Comparison of ENCODE assay signal across 8 cellular contexts in genomic region chr4:86496094-86497060, GRCh38.
DNase-seq lines count a peak whose midpoint lies in the region; ATAC-seq and TF ChIP-seq lines count a peak whose summit lies in the region.

No MANE protein-coding gene starts in this region.

- CTCF ChIA-PET in AG04449 (lab: Yijun Ruan, JAX): interaction anchor here (0.6 to 8.5 kb wide), 36 partner anchors 8 to 677 kb away, joined by 3 to 180 read pairs (median 4); partner anchors contain the start of genes C4orf36 and PTPN13
- CTCF ChIA-PET in activated CD4-positive, alpha-beta memory T cell treated with anti-CD3 and anti-CD28 coated beads for 36 hours (lab: Charles Lee): interaction anchor here (0.6 to 4.8 kb wide), 37 partner anchors 9 to 1762 kb away, joined by 3 to 64 read pairs (median 4); partner anchors contain the start of genes C4orf36 and PTPN13

- intact Hi-C loops in activated CD4-positive, alpha-beta memory T cell treated with anti-CD3 and anti-CD28 coated beads for 36 hours (cut with micrococcal nuclease): loop anchor here (5.0 kb wide), 1 partner anchor 96 kb away; the partner anchor contains the start of gene PTPN13
- intact Hi-C loops in sigmoid colon (cut with DNase I): loop anchor here (10.0 kb wide), 1 partner anchor 228 kb away; no protein-coding TSS in a partner anchor

- no peak for DNase-seq in AG04449 (ENCODE audit: low read depth, low spot score)
- DNase-seq in ELR (ENCODE audit: low read depth): peak; percentile 62
- peak; percentile 9 for DNase-seq in MV-4-11 (lab: John Stamatoyannopoulos, UW)
- DNase-seq in activated CD4-positive, alpha-beta memory T cell treated with anti-CD3 and anti-CD28 coated beads for 36 hours: peak; percentile 27
- DNase-seq in sigmoid colon: no peak
- no peak for DNase-seq in omental fat pad (ENCODE audit: low spot score)
- no peak for DNase-seq in occipital lobe (lab: John Stamatoyannopoulos, UW)

- H3K4me3 Mint-ChIP-seq in activated CD4-positive, alpha-beta memory T cell treated with anti-CD3 and anti-CD28 coated beads for 36 hours: no peak overlapping the region

- H3K9me3 Mint-ChIP-seq in activated CD4-positive, alpha-beta memory T cell treated with anti-CD3 and anti-CD28 coated beads for 36 hours: no peaks in the 10 kb centered on the region

- peak; percentile 69 for TF ChIP-seq CTCF in AG04449 (IDR thresholded peaks at IDR 0.05; ENCODE audit: insufficient read depth, low read length, missing control alignments)
- peak; percentile 77 to 86 (median 80) for TF ChIP-seq CTCF in gastroesophageal sphincter (IDR thresholded peaks at IDR 0.05)
- TF ChIP-seq CTCF in sigmoid colon (IDR thresholded peaks at IDR 0.05): peak; percentile 27 to 89 (median 70)
- TF ChIP-seq CTCF in omental fat pad (IDR thresholded peaks at IDR 0.05): no peak

- H3K36me3 Mint-ChIP-seq in activated CD4-positive, alpha-beta memory T cell treated with anti-CD3 and anti-CD28 coated beads for 36 hours: no peaks in the 10 kb centered on the region

- H3K4me3 ChIP-seq in AG04449 (ENCODE audit: low read depth, low read length): no peak overlapping the region
- no peak overlapping the region for H3K4me3 ChIP-seq in gastroesophageal sphincter
- H3K4me3 ChIP-seq in sigmoid colon: no peak overlapping the region

- H3K27ac ChIP-seq in gastroesophageal sphincter (no peak overlapping the region), sigmoid colon (no peak overlapping the region)

- WGBS in gastroesophageal sphincter (ENCODE audit: low coverage in 1 of 2), 2 donors: 39 to 49% methylated on average over 5 of the region's 5 CpGs
- 32 to 46% methylated on average over 5 of the region's 5 CpGs for WGBS in sigmoid colon, 2 donors

- H3K9me3 ChIP-seq in gastroesophageal sphincter (no peaks in the 10 kb centered on the region), sigmoid colon (no peaks in the 10 kb centered on the region)

- TF ChIP-seq POLR2A in gastroesophageal sphincter (IDR thresholded peaks at IDR 0.05) (no peak), sigmoid colon (IDR thresholded peaks at IDR 0.05) (no peak)

- H3K27ac Mint-ChIP-seq in activated CD4-positive, alpha-beta memory T cell treated with anti-CD3 and anti-CD28 coated beads for 36 hours: no peak overlapping the region

- H3K27me3 Mint-ChIP-seq in activated CD4-positive, alpha-beta memory T cell treated with anti-CD3 and anti-CD28 coated beads for 36 hours: peaks cover 1% of the 10 kb centered on the region

- H3K36me3 ChIP-seq in gastroesophageal sphincter (no peaks in the 10 kb centered on the region), sigmoid colon (no peaks in the 10 kb centered on the region)

- H3K4me1 Mint-ChIP-seq in activated CD4-positive, alpha-beta memory T cell treated with anti-CD3 and anti-CD28 coated beads for 36 hours (ENCODE audit: low read depth): no peaks in the 10 kb centered on the region

- no peaks in the 10 kb centered on the region for H3K27me3 ChIP-seq in gastroesophageal sphincter
- no peaks in the 10 kb centered on the region for H3K27me3 ChIP-seq in sigmoid colon

- POLR2A ChIA-PET in AG04449 (lab: Yijun Ruan, JAX): interaction anchor here (0.9 kb wide), 1 partner anchor 392 kb away, joined by 3 read pairs; no protein-coding TSS in a partner anchor
- POLR2A ChIA-PET in activated CD4-positive, alpha-beta memory T cell treated with anti-CD3 and anti-CD28 coated beads for 36 hours (lab: Charles Lee): no interaction called here

- peaks cover 0 to 5% (median 0%) of the 10 kb centered on the region in 3 donors for H3K4me1 ChIP-seq in gastroesophageal sphincter
- H3K4me1 ChIP-seq in sigmoid colon: no peaks in the 10 kb centered on the region

- ATAC-seq in gastroesophageal sphincter (no peak), omental fat pad (ENCODE audit: low FRiP score) (no peak)

- TF ChIP-seq EP300 in gastroesophageal sphincter (IDR thresholded peaks at IDR 0.05) (no peak), sigmoid colon (IDR thresholded peaks at IDR 0.05) (no peak)

Comparison
In these comparisons a context has a peak if more than half of its experiments do, and no peak if none do; other contexts are left out.
1. DNase-seq: peak in ELR (single experiment), MV-4-11 (single experiment) and activated CD4-positive, alpha-beta memory T cell treated with anti-CD3 and anti-CD28 coated beads for 36 hours (single experiment); none in AG04449 (single experiment), sigmoid colon (single experiment), omental fat pad (single experiment) and occipital lobe (single experiment).
2. CTCF ChIP-seq: peak in AG04449 (single experiment), gastroesophageal sphincter (4 of 4) and sigmoid colon (4 of 4); none in omental fat pad (0 of 3).